ENCODE assay signal across 1 cellular context in the genomic region with DNA sequence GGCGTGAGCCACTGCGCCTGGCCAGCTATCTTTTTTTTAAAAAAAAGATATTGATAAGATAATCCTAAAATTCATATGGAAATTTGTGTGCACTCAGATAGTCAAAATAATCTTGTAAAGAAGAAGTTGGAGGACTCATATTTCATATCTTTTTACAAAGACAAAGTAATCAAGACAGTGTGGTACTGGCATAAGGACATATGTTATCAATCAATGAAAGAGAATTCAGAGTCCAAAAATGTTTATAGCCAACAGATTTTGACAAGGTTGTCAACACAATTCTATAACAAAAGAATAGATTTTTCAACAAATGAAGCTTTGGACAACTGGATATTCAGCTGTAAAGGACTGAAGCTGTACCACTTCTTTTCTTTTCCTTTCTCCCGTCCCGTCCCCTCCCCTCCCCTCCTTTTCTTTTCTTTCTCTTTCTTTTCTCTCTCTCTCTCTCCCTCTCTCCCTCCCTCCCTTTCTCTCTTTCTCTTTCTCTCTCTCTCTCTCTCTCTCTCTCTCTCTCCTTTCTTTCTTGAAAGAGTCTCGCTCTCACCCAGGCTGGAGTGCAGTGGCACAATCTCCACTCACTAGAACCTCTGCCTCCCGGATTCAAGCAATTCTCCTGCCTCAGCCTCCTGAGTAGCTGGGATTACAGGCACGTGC.
TF ChIP-seq lines count a peak whose summit lies in the region.

No MANE protein-coding gene starts in this region.

TF ChIP-seq in SK-N-SH, 30 proteins besides CTCF, POLR2A, EP300 and RAD21 (continued from another document):
- TF ChIP-seq TAF1 (IDR thresholded peaks at IDR 0.05; ENCODE audit: borderline replicate concordance, low read depth, low read length) (no peak), EZH2phosphoT487 (IDR thresholded peaks at IDR 0.05; ENCODE audit: borderline replicate concordance, low read depth) (no peak), TCF12 (IDR thresholded peaks at IDR 0.05) (peak; percentile 48; the same call in 1 of the 2 replicates)
- TF ChIP-seq, protein P1, sequence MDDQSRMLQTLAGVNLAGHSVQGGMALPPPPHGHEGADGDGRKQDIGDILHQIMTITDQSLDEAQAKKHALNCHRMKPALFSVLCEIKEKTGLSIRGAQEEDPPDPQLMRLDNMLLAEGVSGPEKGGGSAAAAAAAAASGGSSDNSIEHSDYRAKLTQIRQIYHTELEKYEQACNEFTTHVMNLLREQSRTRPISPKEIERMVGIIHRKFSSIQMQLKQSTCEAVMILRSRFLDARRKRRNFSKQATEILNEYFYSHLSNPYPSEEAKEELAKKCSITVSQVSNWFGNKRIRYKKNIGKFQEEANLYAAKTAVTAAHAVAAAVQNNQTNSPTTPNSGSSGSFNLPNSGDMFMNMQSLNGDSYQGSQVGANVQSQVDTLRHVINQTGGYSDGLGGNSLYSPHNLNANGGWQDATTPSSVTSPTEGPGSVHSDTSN (IDR thresholded peaks at IDR 0.05) = peak; percentile 43
